In the genomic region with DNA sequence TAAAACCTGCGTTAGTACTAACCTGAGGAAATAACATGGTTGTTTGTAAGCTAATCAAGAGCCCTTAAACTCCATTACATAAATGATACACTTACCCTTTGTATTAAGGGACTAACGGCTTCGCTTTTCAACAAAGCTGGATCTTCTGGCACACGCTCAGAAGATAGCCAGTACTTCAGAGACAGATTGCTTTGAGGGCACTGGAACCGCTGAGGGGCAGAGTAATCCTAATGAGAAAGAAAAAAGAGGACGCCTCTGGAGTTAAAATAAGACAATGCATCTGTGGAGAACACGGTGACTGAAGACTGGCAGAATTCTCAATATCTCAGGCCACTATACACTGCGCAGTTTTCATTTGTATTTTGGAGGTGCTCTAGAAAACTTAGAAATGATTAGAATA, we compare ENCODE assay signal across 8 cellular contexts. TPM values are rescaled to one million over a fixed set of nuclear protein-coding genes. Genes with fewer than 3 reads are reported as not detected.
DNase-seq lines count a peak whose midpoint lies in the region; ATAC-seq and TF ChIP-seq lines count a peak whose summit lies in the region.

No MANE protein-coding gene starts in this region.

- peak overlapping the region; percentile 92 for H3K4me2 ChIP-seq in osteoblast (ENCODE audit: insufficient read depth, low read length)

- H3K36me3 Mint-ChIP-seq in chondrocyte (ENCODE audit: low read depth), result no peaks in the 10 kb centered on the region

- H3K4me1 ChIP-seq in osteoblast (ENCODE audit: insufficient read depth, low read length), result peaks cover 16% of the 10 kb centered on the region

- ATAC-seq in esophagus mucosa (no peak), GM21786 (IDR thresholded peaks at IDR 0.05; ENCODE audit: unreplicated experiment) (no peak)
- ATAC-seq in activated CD4-positive, CD25-positive, alpha-beta regulatory T cell treated with anti-CD3 and anti-CD28 coated beads, Interleukin-2, amount 50 U/mL, for 24 hours, result no peak

- H2AFZ ChIP-seq in osteoblast (ENCODE audit: low read length), result peak overlapping the region; percentile 96

- H4K20me1 ChIP-seq in osteoblast (ENCODE audit: insufficient read depth, low read length), result peaks cover 19% of the 10 kb centered on the region

- peak overlapping the region; percentile 97 for H3K27ac Mint-ChIP-seq in chondrocyte (ENCODE audit: unreplicated experiment)

- no peak for TF ChIP-seq CTCF in chondrocyte (IDR thresholded peaks at IDR 0.05)
- TF ChIP-seq CTCF in osteoblast (IDR thresholded peaks at IDR 0.05; ENCODE audit: extremely low read depth, low read depth, low read length), result no peak

- H3K79me2 ChIP-seq in osteoblast (ENCODE audit: insufficient read depth, low read length), result peaks cover 32% of the 10 kb centered on the region

- H3K4me3 Mint-ChIP-seq in chondrocyte (ENCODE audit: unreplicated experiment), result peak overlapping the region; percentile 96

- no peaks in the 10 kb centered on the region for H3K27me3 Mint-ChIP-seq in chondrocyte (ENCODE audit: low read depth)

- DNase-seq in DMS79 (lab: John Stamatoyannopoulos, UW) (peak; percentile 34), NCI-H526 (lab: John Stamatoyannopoulos, UW) (peak; percentile 12 to 37), chondrocyte (ENCODE audit: low spot score) (no peak), osteoblast (ENCODE audit: insufficient read length, low spot score, missing footprints) (no peak)
- DNase-seq in stimulated activated CD4-positive, alpha-beta T cell treated with anti-CD3 and anti-CD28 coated beads, Interleukin-15, amount 100 ng/mL, for 24 hours, result no peak

- no peak overlapping the region for H3K27ac ChIP-seq in osteoblast (ENCODE audit: low read depth, low read length)

- H3K27me3 ChIP-seq in osteoblast (ENCODE audit: insufficient read depth, low read length), result no peaks in the 10 kb centered on the region

- H3K4me3 ChIP-seq in osteoblast (ENCODE audit: insufficient read depth, low read length), result peak overlapping the region; percentile 88

- H3K36me3 ChIP-seq in osteoblast (ENCODE audit: insufficient read depth, low read length), result no peaks in the 10 kb centered on the region

- no peaks in the 10 kb centered on the region for H3K9me3 Mint-ChIP-seq in chondrocyte (ENCODE audit: low read depth)

- H3K9me3 ChIP-seq in osteoblast (ENCODE audit: low read depth, low read length), result no peaks in the 10 kb centered on the region

- H3K4me1 Mint-ChIP-seq in chondrocyte (ENCODE audit: low read depth), result peaks cover 21% of the 10 kb centered on the region

RNA-seq across cellular contexts. Expression of a gene that starts 1.5 kb away (rescaled TPM):
- 129 to 148 TPM (median 137 TPM) in 3 replicates for total RNA-seq in chondrocyte
- total RNA-seq in osteoblast, result 172 and 177 TPM in 2 replicates
- total RNA-seq in esophagus mucosa, result 80.7 TPM

Comparison
In these comparisons a context has a peak if more than half of its experiments do, and no peak if none do; other contexts are left out.
1. DNase-seq: peak in DMS79 (single experiment) and NCI-H526 (2 of 2); none in chondrocyte (single experiment), osteoblast (single experiment) and stimulated activated CD4-positive, alpha-beta T cell treated with anti-CD3 and anti-CD28 coated beads, Interleukin-15, amount 100 ng/mL, for 24 hours (single experiment).